Comparison of ENCODE assay signal across 1 cellular context in the genomic region with DNA sequence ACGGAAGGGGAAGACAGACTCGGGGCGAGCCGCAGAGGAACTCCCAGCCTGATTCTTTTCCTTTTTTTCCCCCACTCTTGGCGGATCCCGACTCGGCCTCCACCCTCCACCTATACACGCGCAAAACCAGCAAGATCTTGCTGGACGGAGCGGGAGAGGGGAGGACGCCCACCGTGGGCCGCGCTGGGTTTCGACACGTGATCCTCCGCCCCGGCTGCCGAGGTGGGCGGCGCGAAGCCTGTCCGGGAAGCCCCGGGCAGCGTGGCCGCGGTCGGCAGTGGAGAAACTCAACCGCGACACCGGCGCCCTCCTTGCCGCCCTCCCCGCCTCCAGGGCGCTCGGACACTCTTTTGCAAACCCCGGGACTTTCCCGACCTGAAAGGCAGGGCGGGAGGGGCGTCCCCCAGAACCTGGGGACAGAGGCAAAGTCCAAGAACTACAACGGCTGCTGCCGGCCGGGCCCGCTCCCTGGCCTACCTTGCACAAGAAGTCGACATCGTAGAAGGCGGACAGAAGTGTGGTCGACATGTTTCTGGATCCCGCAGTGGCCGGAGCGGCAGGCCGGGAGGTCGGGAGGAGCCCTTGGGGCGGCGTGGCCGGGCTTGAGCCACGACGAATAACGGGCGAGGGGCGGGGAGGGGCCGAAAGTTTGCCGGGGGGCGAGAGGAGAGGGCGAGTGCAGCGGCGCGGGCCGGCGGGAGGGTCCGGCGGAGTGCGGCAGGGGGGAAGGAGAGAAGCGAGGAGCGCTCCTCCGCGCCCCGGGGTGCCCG.
TF ChIP-seq lines count a peak whose summit lies in the region.

No MANE protein-coding gene starts in this region.

TF ChIP-seq in HepG2, 621 proteins besides CTCF, POLR2A, EP300 and RAD21 (continued from another document):
- TF ChIP-seq, protein P1, sequence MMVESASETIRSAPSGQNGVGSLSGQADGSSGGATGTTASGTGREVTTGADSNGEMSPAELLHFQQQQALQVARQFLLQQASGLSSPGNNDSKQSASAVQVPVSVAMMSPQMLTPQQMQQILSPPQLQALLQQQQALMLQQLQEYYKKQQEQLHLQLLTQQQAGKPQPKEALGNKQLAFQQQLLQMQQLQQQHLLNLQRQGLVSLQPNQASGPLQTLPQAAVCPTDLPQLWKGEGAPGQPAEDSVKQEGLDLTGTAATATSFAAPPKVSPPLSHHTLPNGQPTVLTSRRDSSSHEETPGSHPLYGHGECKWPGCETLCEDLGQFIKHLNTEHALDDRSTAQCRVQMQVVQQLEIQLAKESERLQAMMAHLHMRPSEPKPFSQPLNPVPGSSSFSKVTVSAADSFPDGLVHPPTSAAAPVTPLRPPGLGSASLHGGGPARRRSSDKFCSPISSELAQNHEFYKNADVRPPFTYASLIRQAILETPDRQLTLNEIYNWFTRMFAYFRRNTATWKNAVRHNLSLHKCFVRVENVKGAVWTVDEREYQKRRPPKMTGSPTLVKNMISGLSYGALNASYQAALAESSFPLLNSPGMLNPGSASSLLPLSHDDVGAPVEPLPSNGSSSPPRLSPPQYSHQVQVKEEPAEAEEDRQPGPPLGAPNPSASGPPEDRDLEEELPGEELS (CRISPR knock-in tag; IDR thresholded peaks at IDR 0.05): no peak
- TF ChIP-seq FOXK2 (IDR thresholded peaks at IDR 0.05) (no peak), U2AF1 (optimal IDR thresholded peaks at IDR 0.05; ENCODE audit: low read depth, low read length) (peak; percentile 87), GZF1 (CRISPR knock-in tag; IDR thresholded peaks at IDR 0.05) (peak; percentile 76; the same call in 1 of the 2 replicates), BHLHE40 (IDR thresholded peaks at IDR 0.05; ENCODE audit: low read length) (0 out of 2 replicates have a peak, but pooled peaks have one; percentile 34), SMYD3 (CRISPR knock-in tag; IDR thresholded peaks at IDR 0.05) (no peak), ZNF670 (CRISPR knock-in tag; IDR thresholded peaks at IDR 0.05; ENCODE audit: borderline replicate concordance) (no peak; the same call in 1 of the 2 replicates), NR3C1 (CRISPR knock-in tag; IDR thresholded peaks at IDR 0.05) (no peak)
TF ChIP-seq in HepG2: peak in this region for 193.
